8 cellular contexts compared by ENCODE assay signal in genomic region chr3:125165189-125165947, GRCh38. TPM values are rescaled to one million over a fixed set of nuclear protein-coding genes. Genes with fewer than 3 reads are reported as not detected.
DNase-seq lines count a peak whose midpoint lies in the region; ATAC-seq, FAIRE-seq and TF ChIP-seq lines count a peak whose summit lies in the region.

No MANE protein-coding gene starts in this region.

- no peak overlapping the region for H4K8ac ChIP-seq in H1 (ENCODE audit: extremely low read depth, insufficient read depth, low read length)

- POLR2A ChIA-PET in H1 (lab: Charles Lee; ENCODE audit: partially characterized antibody): no interaction called here

- TF ChIP-seq CTCF in C4-2B (conservative IDR thresholded peaks at IDR 0.05): peak; percentile 44
- TF ChIP-seq CTCF in H1 (IDR thresholded peaks at IDR 0.05; ENCODE audit: control extremely low read depth in 1 of 3, insufficient read depth in 1 of 3, low read depth in 1 of 3, low read length in 3 of 3): peak; percentile 67 to 85 (median 77)

- no peak overlapping the region for H4K5ac ChIP-seq in H1 (ENCODE audit: insufficient read length, low read depth, low read length)

- no peak overlapping the region for H3K14ac ChIP-seq in H1 (ENCODE audit: insufficient read length)

- no peak for FAIRE-seq in H1 (lab: Jason Lieb, UNC)

- no peak for ATAC-seq in esophagus mucosa

- TF ChIP-seq RAD21 in H1 (IDR thresholded peaks at IDR 0.05 in 1 of 2, conservative IDR thresholded peaks at IDR 0.05 in 1 of 2; ENCODE audit: low read depth in 2 of 2, low read length in 2 of 2): peak; percentile 68 to 76

- no peak overlapping the region for H3K9ac ChIP-seq in H1 (replicated peaks in 1 of 4; ENCODE audit: extremely low read depth in 1 of 4, low read depth in 3 of 4, low read length in 3 of 4)

- H3K27ac ChIP-seq in C4-2B (peak overlapping the region; percentile 65), H1 (ENCODE audit: low read depth, low read length) (no peak overlapping the region)

- peak overlapping the region; percentile 85; the same call in 1 of the 2 replicates for H2AK5ac ChIP-seq in H1 (ENCODE audit: low read depth, low read length)

- WGBS in H1 (ENCODE audit: extremely low coverage in 1 of 2, insufficient coverage in 1 of 2, insufficient read length in 1 of 2, insufficient replicate concordance in 2 of 2, low coverage in 1 of 2, low lambda C conversion rate in 2 of 2, missing lambda C conversion rate in 1 of 2), 2 experiments: 89% methylated on average over 17 of the region's 17 CpGs; no CpG with 5 or more reads in 1 of the 2 experiments

- no peak overlapping the region for H3K18ac ChIP-seq in H1 (ENCODE audit: extremely low read depth, low read length)

- H3K36me3 ChIP-seq in H1 (ENCODE audit: control insufficient read depth in 2 of 4, insufficient read depth in 4 of 4, low read length in 3 of 4): no peaks in the 10 kb centered on the region; a peak in 1 of 8 replicates

- H3K4me3 ChIP-seq in H1 (ENCODE audit: extremely low read depth in 1 of 4, insufficient read depth in 2 of 4, low read depth in 3 of 4, low read length in 4 of 4): no peak overlapping the region

- no peaks in the 10 kb centered on the region for H3K79me2 ChIP-seq in H1 (ENCODE audit: control insufficient read depth in 1 of 2, insufficient read depth in 2 of 2, low read length in 2 of 2)

- no peak for TF ChIP-seq EP300 in H1 (IDR thresholded peaks at IDR 0.05; ENCODE audit: borderline replicate concordance in 1 of 2, low read depth in 2 of 2, low read length in 2 of 2)

- no peak overlapping the region for H4K91ac ChIP-seq in H1 (replicated peaks; ENCODE audit: insufficient read length, low read length)

- CTCF ChIA-PET in H1 (lab: Charles Lee; ENCODE audit: partially characterized antibody): interaction anchor here (0.8 to 7.1 kb wide), 29 partner anchors 11 to 404 kb away, joined by 3 to 56 read pairs (median 5); no protein-coding TSS in a partner anchor

- H3K4ac ChIP-seq in H1 (replicated peaks; ENCODE audit: insufficient read length, low read depth, low read length): no peak overlapping the region

- no peak overlapping the region for H2BK12ac ChIP-seq in H1 (ENCODE audit: low read depth, low read length)

- H3K4me1 ChIP-seq in H1 (replicated peaks in 1 of 4; ENCODE audit: control insufficient read depth in 3 of 4, insufficient read depth in 4 of 4, low read length in 3 of 4): peaks cover 0 to 2% (median 0%) of the 10 kb centered on the region in 4 experiments; a peak in 4 of 7 replicates

- TF ChIP-seq POLR2A in H1 (IDR thresholded peaks at IDR 0.05; ENCODE audit: control extremely low read depth in 1 of 2, low read depth in 2 of 2, low read length in 2 of 2): no peak

- DNase-seq in MV-4-11 (lab: John Stamatoyannopoulos, UW) (peak; percentile 14), H1 (ENCODE audit: low read depth in 1 of 2, low spot score in 2 of 2) (peak in 1 of 2 experiments; percentile 73), mucosa of gallbladder (ENCODE audit: low spot score) (peak; percentile 47), epidermal melanocyte (ENCODE audit: insufficient read length, low spot score) (no peak), NOMO-1 treated with dmso at 0.1 percent for 144 hours (lab: John Stamatoyannopoulos, UW; ENCODE audit: unreplicated experiment) (no peak)
- no peak for DNase-seq in effector CD4-positive, alpha-beta T cell

- H3K4me2 ChIP-seq in H1 (ENCODE audit: insufficient read depth in 1 of 2, low read depth in 2 of 2, low read length in 2 of 2): no peak overlapping the region

- no peak overlapping the region for H3K23ac ChIP-seq in H1 (ENCODE audit: insufficient read length)

- H3K56ac ChIP-seq in H1 (replicated peaks; ENCODE audit: insufficient read length, low read depth, low read length): no peak overlapping the region

- no peak overlapping the region for H2BK5ac ChIP-seq in H1 (ENCODE audit: low read depth, low read length)

- H2AFZ ChIP-seq in H1 (ENCODE audit: low read length): no peak overlapping the region

- H2BK120ac ChIP-seq in H1 (replicated peaks; ENCODE audit: low read depth, low read length): no peak overlapping the region

- H3K9me3 ChIP-seq in H1 (ENCODE audit: insufficient read depth in 2 of 2, low read depth in 1 of 2, low read length in 1 of 2): no peaks in the 10 kb centered on the region

- H4K20me1 ChIP-seq in H1 (replicated peaks in 1 of 2; ENCODE audit: control insufficient read depth in 1 of 2, insufficient read depth in 2 of 2, low read length in 2 of 2): no peaks in the 10 kb centered on the region

- H3K79me1 ChIP-seq in H1 (ENCODE audit: low read depth, low read length): no peaks in the 10 kb centered on the region

- H2BK15ac ChIP-seq in H1 (ENCODE audit: low read length): no peak overlapping the region

- no peaks in the 10 kb centered on the region for H3K27me3 ChIP-seq in H1 (replicated peaks in 1 of 4; ENCODE audit: control insufficient read depth in 3 of 4, extremely low read depth in 1 of 4, insufficient read depth in 3 of 4, low read length in 3 of 4)

- no peak overlapping the region for H2BK20ac ChIP-seq in H1 (ENCODE audit: low read length)

- H3K23me2 ChIP-seq in H1 (ENCODE audit: low read depth, low read length): no peaks in the 10 kb centered on the region; the same call in 1 of the 2 replicates

TF ChIP-seq in H1, 55 proteins besides CTCF, POLR2A, EP300 and RAD21:
- TF ChIP-seq SIN3A (conservative IDR thresholded peaks at IDR 0.05 in 1 of 2, IDR thresholded peaks at IDR 0.05 in 1 of 2; ENCODE audit: low read depth in 1 of 2, low read length in 2 of 2) (no peak), YY1 (IDR thresholded peaks at IDR 0.05; ENCODE audit: low read depth, low read length) (peak; percentile 42; the same call in 1 of the 2 replicates), CHD1 (IDR thresholded peaks at IDR 0.05; ENCODE audit: low read depth, low read length) (no peak), MAX (IDR thresholded peaks at IDR 0.05) (peak; percentile 64; the same call in 1 of the 2 replicates)

RNA-seq across cellular contexts. Expression of gene SLC12A8, which starts 47.2 kb away (rescaled TPM):
- total RNA-seq in H1 (2021; fragmentation: NEBNext Ultra II Directional; extraction: Animal tissue kit (Norgen Biotek cat#: 25700)): 12.0 and 13.7 TPM in 2 replicates
- polyA plus RNA-seq in H1 (2011; rRNA removed): 14.4 and 16.9 TPM in 2 replicates
- 12.0 TPM for polyA plus RNA-seq in H1 (2011; cell fraction: cytosol; rRNA removed)
- polyA plus RNA-seq in H1 (2011; cell fraction: nucleus; rRNA removed): 21.0 TPM
- 9.7 to 11.8 TPM (median 10.8 TPM) in 4 replicates for polyA plus RNA-seq in H1 (2012, experiment 1 of 2)
- polyA plus RNA-seq in H1 (2012, experiment 2 of 2): 8.0 TPM
- 9.6 TPM for polyA plus RNA-seq in H1 (2013, experiment 1 of 2)
- polyA plus RNA-seq in H1 (2013, experiment 2 of 2): 9.6 TPM
- 21.4 and 25.0 TPM in 2 replicates for polyA minus RNA-seq in H1 (2011; rRNA and poly(A)+ RNA removed)
- polyA minus RNA-seq in H1 (2011; cell fraction: cytosol; rRNA and poly(A)+ RNA removed): 10.2 TPM
- 16.2 TPM for polyA minus RNA-seq in H1 (2011; cell fraction: nucleus; rRNA and poly(A)+ RNA removed)
- 49.5 TPM for total RNA-seq in mucosa of gallbladder
- total RNA-seq in esophagus mucosa: 7.7 TPM

Comparison
In these comparisons a context has a peak if more than half of its experiments do, and no peak if none do; other contexts are left out.
1. DNase-seq: peak in MV-4-11 (single experiment) and mucosa of gallbladder (single experiment); none in epidermal melanocyte (single experiment), effector CD4-positive, alpha-beta T cell (single experiment) and NOMO-1 treated with dmso at 0.1 percent for 144 hours (single experiment).